In the genomic region with DNA sequence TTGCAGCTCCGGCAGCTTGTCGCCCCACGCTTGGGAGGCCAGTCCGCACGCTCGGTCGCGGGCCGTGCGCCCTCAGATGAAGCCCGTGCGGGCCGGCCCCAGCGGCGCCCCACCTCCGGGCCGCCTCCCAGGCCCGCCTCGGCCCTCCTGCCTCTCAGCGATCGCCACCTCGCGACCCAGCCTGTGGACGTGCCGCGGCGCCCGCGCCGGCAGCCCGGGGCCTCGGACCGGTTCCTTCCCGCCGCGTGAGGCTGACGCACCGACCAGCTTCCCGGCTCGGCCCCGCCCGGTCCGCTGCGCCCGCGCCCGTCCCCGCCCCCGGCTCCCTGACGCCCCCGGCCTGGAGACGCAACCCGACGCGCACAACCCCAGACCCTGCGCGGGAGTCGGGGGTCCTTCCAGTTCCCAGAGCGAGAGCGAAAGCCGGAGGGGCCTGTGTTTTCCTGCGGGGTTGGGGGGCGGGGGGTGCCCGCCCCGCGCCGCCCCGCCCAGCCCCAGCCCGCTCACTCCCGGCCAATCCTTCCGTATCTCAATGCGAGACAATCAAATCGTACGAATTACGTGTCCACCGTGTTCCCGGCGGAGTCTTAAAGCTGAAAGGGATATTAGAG, we compare ENCODE assay signal across 1 cellular context.
TF ChIP-seq lines count a peak whose summit lies in the region.

A gene with protein sequence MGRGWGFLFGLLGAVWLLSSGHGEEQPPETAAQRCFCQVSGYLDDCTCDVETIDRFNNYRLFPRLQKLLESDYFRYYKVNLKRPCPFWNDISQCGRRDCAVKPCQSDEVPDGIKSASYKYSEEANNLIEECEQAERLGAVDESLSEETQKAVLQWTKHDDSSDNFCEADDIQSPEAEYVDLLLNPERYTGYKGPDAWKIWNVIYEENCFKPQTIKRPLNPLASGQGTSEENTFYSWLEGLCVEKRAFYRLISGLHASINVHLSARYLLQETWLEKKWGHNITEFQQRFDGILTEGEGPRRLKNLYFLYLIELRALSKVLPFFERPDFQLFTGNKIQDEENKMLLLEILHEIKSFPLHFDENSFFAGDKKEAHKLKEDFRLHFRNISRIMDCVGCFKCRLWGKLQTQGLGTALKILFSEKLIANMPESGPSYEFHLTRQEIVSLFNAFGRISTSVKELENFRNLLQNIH (minus strand): TSS at position 78 of the 611 bp plus-strand sequence. CDS start 77 bp downstream, at position 1.

TF ChIP-seq in WTC11, 78 proteins besides CTCF, POLR2A, EP300 and RAD21 (continued from another document):
- TF ChIP-seq, protein P1, sequence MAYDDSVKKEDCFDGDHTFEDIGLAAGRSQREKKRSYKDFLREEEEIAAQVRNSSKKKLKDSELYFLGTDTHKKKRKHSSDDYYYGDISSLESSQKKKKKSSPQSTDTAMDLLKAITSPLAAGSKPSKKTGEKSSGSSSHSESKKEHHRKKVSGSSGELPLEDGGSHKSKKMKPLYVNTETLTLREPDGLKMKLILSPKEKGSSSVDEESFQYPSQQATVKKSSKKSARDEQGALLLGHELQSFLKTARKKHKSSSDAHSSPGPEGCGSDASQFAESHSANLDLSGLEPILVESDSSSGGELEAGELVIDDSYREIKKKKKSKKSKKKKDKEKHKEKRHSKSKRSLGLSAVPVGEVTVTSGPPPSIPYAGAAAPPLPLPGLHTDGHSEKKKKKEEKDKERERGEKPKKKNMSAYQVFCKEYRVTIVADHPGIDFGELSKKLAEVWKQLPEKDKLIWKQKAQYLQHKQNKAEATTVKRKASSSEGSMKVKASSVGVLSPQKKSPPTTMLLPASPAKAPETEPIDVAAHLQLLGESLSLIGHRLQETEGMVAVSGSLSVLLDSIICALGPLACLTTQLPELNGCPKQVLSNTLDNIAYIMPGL (CRISPR knock-in tag; IDR thresholded peaks at IDR 0.05), result 0 out of 2 replicates have a peak, but pooled peaks have one; percentile 9
- no peak for TF ChIP-seq CBFB (CRISPR knock-in tag; IDR thresholded peaks at IDR 0.05; ENCODE audit: low read depth)
- no peak for TF ChIP-seq ZNF416 (CRISPR knock-in tag; IDR thresholded peaks at IDR 0.05)
- TF ChIP-seq, protein P2, sequence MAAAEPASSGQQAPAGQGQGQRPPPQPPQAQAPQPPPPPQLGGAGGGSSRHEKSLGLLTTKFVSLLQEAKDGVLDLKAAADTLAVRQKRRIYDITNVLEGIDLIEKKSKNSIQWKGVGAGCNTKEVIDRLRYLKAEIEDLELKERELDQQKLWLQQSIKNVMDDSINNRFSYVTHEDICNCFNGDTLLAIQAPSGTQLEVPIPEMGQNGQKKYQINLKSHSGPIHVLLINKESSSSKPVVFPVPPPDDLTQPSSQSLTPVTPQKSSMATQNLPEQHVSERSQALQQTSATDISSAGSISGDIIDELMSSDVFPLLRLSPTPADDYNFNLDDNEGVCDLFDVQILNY (CRISPR knock-in tag; IDR thresholded peaks at IDR 0.05), result 0 out of 2 replicates have a peak, but pooled peaks have one; percentile 27
- peak; percentile 7; the same call in 1 of the 2 replicates for TF ChIP-seq KAT7 (CRISPR knock-in tag; IDR thresholded peaks at IDR 0.05; ENCODE audit: borderline replicate concordance)
- 0 out of 2 replicates have a peak, but pooled peaks have one; percentile 15 for TF ChIP-seq SP1 (CRISPR knock-in tag; conservative IDR thresholded peaks at IDR 0.05)
- TF ChIP-seq FOXJ3 (CRISPR knock-in tag; IDR thresholded peaks at IDR 0.05; ENCODE audit: borderline replicate concordance), result no peak
- no peak for TF ChIP-seq ZNF263 (CRISPR knock-in tag; IDR thresholded peaks at IDR 0.05; ENCODE audit: low read depth)
- TF ChIP-seq, protein P3, sequence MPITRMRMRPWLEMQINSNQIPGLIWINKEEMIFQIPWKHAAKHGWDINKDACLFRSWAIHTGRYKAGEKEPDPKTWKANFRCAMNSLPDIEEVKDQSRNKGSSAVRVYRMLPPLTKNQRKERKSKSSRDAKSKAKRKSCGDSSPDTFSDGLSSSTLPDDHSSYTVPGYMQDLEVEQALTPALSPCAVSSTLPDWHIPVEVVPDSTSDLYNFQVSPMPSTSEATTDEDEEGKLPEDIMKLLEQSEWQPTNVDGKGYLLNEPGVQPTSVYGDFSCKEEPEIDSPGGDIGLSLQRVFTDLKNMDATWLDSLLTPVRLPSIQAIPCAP (CRISPR knock-in tag; IDR thresholded peaks at IDR 0.05), result no peak
- TF ChIP-seq HMGA2 (CRISPR knock-in tag; IDR thresholded peaks at IDR 0.05), result no peak
- TF ChIP-seq, protein P4, sequence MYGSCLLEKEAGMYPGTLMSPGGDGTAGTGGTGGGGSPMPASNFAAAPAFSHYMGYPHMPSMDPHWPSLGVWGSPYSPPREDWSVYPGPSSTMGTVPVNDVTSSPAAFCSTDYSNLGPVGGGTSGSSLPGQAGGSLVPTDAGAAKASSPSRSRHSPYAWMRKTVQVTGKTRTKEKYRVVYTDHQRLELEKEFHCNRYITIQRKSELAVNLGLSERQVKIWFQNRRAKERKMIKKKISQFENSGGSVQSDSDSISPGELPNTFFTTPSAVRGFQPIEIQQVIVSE (CRISPR knock-in tag; IDR thresholded peaks at IDR 0.05; ENCODE audit: borderline replicate concordance), result no peak
- TF ChIP-seq, protein P5, sequence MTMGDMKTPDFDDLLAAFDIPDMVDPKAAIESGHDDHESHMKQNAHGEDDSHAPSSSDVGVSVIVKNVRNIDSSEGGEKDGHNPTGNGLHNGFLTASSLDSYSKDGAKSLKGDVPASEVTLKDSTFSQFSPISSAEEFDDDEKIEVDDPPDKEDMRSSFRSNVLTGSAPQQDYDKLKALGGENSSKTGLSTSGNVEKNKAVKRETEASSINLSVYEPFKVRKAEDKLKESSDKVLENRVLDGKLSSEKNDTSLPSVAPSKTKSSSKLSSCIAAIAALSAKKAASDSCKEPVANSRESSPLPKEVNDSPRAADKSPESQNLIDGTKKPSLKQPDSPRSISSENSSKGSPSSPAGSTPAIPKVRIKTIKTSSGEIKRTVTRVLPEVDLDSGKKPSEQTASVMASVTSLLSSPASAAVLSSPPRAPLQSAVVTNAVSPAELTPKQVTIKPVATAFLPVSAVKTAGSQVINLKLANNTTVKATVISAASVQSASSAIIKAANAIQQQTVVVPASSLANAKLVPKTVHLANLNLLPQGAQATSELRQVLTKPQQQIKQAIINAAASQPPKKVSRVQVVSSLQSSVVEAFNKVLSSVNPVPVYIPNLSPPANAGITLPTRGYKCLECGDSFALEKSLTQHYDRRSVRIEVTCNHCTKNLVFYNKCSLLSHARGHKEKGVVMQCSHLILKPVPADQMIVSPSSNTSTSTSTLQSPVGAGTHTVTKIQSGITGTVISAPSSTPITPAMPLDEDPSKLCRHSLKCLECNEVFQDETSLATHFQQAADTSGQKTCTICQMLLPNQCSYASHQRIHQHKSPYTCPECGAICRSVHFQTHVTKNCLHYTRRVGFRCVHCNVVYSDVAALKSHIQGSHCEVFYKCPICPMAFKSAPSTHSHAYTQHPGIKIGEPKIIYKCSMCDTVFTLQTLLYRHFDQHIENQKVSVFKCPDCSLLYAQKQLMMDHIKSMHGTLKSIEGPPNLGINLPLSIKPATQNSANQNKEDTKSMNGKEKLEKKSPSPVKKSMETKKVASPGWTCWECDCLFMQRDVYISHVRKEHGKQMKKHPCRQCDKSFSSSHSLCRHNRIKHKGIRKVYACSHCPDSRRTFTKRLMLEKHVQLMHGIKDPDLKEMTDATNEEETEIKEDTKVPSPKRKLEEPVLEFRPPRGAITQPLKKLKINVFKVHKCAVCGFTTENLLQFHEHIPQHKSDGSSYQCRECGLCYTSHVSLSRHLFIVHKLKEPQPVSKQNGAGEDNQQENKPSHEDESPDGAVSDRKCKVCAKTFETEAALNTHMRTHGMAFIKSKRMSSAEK (CRISPR knock-in tag; IDR thresholded peaks at IDR 0.05; ENCODE audit: borderline replicate concordance), result no peak
- no peak for TF ChIP-seq MYBL2 (CRISPR knock-in tag; IDR thresholded peaks at IDR 0.05)
- TF ChIP-seq, protein P6, sequence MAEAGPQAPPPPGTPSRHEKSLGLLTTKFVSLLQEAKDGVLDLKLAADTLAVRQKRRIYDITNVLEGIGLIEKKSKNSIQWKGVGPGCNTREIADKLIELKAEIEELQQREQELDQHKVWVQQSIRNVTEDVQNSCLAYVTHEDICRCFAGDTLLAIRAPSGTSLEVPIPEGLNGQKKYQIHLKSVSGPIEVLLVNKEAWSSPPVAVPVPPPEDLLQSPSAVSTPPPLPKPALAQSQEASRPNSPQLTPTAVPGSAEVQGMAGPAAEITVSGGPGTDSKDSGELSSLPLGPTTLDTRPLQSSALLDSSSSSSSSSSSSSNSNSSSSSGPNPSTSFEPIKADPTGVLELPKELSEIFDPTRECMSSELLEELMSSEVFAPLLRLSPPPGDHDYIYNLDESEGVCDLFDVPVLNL (CRISPR knock-in tag; IDR thresholded peaks at IDR 0.05; ENCODE audit: borderline replicate concordance, low read depth), result peak; percentile 69; the same call in 1 of the 2 replicates
- no peak for TF ChIP-seq ETV6 (CRISPR knock-in tag; IDR thresholded peaks at IDR 0.05)
- TF ChIP-seq TP53 (CRISPR knock-in tag; IDR thresholded peaks at IDR 0.05), result no peak
- no peak; the same call in 1 of the 2 replicates for TF ChIP-seq FOXP1 (CRISPR knock-in tag; IDR thresholded peaks at IDR 0.05; ENCODE audit: borderline replicate concordance)
- TF ChIP-seq, protein P7, sequence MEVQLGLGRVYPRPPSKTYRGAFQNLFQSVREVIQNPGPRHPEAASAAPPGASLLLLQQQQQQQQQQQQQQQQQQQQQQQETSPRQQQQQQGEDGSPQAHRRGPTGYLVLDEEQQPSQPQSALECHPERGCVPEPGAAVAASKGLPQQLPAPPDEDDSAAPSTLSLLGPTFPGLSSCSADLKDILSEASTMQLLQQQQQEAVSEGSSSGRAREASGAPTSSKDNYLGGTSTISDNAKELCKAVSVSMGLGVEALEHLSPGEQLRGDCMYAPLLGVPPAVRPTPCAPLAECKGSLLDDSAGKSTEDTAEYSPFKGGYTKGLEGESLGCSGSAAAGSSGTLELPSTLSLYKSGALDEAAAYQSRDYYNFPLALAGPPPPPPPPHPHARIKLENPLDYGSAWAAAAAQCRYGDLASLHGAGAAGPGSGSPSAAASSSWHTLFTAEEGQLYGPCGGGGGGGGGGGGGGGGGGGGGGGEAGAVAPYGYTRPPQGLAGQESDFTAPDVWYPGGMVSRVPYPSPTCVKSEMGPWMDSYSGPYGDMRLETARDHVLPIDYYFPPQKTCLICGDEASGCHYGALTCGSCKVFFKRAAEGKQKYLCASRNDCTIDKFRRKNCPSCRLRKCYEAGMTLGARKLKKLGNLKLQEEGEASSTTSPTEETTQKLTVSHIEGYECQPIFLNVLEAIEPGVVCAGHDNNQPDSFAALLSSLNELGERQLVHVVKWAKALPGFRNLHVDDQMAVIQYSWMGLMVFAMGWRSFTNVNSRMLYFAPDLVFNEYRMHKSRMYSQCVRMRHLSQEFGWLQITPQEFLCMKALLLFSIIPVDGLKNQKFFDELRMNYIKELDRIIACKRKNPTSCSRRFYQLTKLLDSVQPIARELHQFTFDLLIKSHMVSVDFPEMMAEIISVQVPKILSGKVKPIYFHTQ (CRISPR knock-in tag; IDR thresholded peaks at IDR 0.05), result no peak
- TF ChIP-seq CREM (CRISPR knock-in tag; IDR thresholded peaks at IDR 0.05), result peak; percentile 39; the same call in 1 of the 2 replicates
- TF ChIP-seq, protein P8, sequence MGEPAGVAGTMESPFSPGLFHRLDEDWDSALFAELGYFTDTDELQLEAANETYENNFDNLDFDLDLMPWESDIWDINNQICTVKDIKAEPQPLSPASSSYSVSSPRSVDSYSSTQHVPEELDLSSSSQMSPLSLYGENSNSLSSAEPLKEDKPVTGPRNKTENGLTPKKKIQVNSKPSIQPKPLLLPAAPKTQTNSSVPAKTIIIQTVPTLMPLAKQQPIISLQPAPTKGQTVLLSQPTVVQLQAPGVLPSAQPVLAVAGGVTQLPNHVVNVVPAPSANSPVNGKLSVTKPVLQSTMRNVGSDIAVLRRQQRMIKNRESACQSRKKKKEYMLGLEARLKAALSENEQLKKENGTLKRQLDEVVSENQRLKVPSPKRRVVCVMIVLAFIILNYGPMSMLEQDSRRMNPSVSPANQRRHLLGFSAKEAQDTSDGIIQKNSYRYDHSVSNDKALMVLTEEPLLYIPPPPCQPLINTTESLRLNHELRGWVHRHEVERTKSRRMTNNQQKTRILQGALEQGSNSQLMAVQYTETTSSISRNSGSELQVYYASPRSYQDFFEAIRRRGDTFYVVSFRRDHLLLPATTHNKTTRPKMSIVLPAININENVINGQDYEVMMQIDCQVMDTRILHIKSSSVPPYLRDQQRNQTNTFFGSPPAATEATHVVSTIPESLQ (CRISPR knock-in tag; IDR thresholded peaks at IDR 0.05), result no peak
- TF ChIP-seq NFATC4 (CRISPR knock-in tag; IDR thresholded peaks at IDR 0.05), result no peak
- no peak for TF ChIP-seq SMAD4 (CRISPR knock-in tag; IDR thresholded peaks at IDR 0.05)
- TF ChIP-seq TEAD1 (CRISPR knock-in tag; IDR thresholded peaks at IDR 0.05), result no peak
- no peak for TF ChIP-seq ZNF138 (CRISPR knock-in tag; conservative IDR thresholded peaks at IDR 0.05)
- no peak for TF ChIP-seq OVOL2 (CRISPR knock-in tag; IDR thresholded peaks at IDR 0.05; ENCODE audit: borderline replicate concordance)
TF ChIP-seq in WTC11: peak in this region for 6.
